15 cellular contexts compared by ENCODE assay signal in genomic region chr5:178212241-178213002, GRCh38. TPM values are rescaled to one million over a fixed set of nuclear protein-coding genes. Genes with fewer than 3 reads are reported as not detected.
A peak's percentile ranks its signal among the peaks of the same experiment; 100 is the strongest.
DNase-seq lines count a peak whose midpoint lies in the region; ATAC-seq, FAIRE-seq and TF ChIP-seq lines count a peak whose summit lies in the region.
"Had no signal": no experiment of that assay in that cellular context is flagged by ENCODE, and none has a peak within 500 bp of the region (broad histone marks: within the 10 kb centered on the region; RNA-seq: fewer than 3 reads in every experiment).

No MANE protein-coding gene starts in this region.

- 83% methylated on average over 3 of the region's 3 CpGs for WGBS in K562 (ENCODE audit: insufficient coverage, low coverage, missing lambda C conversion rate)

- H3K4me3 ChIP-seq in K562 (no peak overlapping the region), gastrocnemius medialis (no peak overlapping the region)
- H3K4me3 ChIP-seq: esophagus muscularis mucosa had no signal

- H3K36me3 ChIP-seq in K562 (ENCODE audit: control insufficient read depth, insufficient read depth, low read length) (peaks cover 99% of the 10 kb centered on the region), gastrocnemius medialis (peaks cover 5 to 100% of the 10 kb centered on the region in 2 donors)

- H3K4me3 Mint-ChIP-seq in activated T-cell treated with anti-CD3 and anti-CD28 coated beads, Interleukin-2, amount 50 U/mL, for 72 hours, result no peak overlapping the region
- H3K4me3 Mint-ChIP-seq: activated B cell treated with CpG ODN at 0.5 μM for 24 hours; central memory CD8-positive, alpha-beta T cell had no signal

- POLR2A ChIA-PET in K562 (lab: Yijun Ruan, JAX), result interaction anchor here (0.6 to 12.7 kb wide), 11 partner anchors 8 to 1211 kb away, joined by 3 to 162 read pairs (median 4); partner anchors contain the start of genes HNRNPAB and PHYKPL

- no peak for DNase-seq in activated T-cell treated with anti-CD3 and anti-CD28 coated beads, Interleukin-2, amount 50 U/mL, for 72 hours
- DNase-seq in activated T-cell treated with anti-CD3 and anti-CD28 coated beads for 4 hours (no peak), NAMALWA (ENCODE audit: low spot score) (peak; percentile 41), K562 (ENCODE audit: extremely low read depth in 1 of 4, low spot score in 3 of 4) (no peak), gastrocnemius medialis (no peak), NCI-H2029 treated with DMSO at 0.1 percent for 48 hours (lab: John Stamatoyannopoulos, UW) (no peak), NCI-H446 (lab: John Stamatoyannopoulos, UW) (no peak)
- DNase-seq in activated CD4-positive, alpha-beta T cell treated with anti-CD3 and anti-CD28 coated beads, Interleukin-2, amount 50 U/mL, for 48 hours, result no peak
- DNase-seq: activated B cell treated with CpG ODN at 0.5 μM for 24 hours; activated effector memory CD4-positive, alpha-beta T cell treated with Interleukin-2 at 50 U/mL for 16 hours; NCI-H1694; stimulated activated CD4-positive, alpha-beta T cell treated with anti-CD3 and anti-CD28 coated beads, Interleukin-4, amount 100 ng/mL, for 1 hour; stimulated activated naive CD4-positive, alpha-beta T cell had no signal

- no peak overlapping the region for H2AFZ ChIP-seq in K562 (ENCODE audit: low read depth, low read length)

- H3K4me1 Mint-ChIP-seq in activated T-cell treated with anti-CD3 and anti-CD28 coated beads, Interleukin-2, amount 50 U/mL, for 72 hours (ENCODE audit: low read depth), result peaks cover 53% of the 10 kb centered on the region

- H3K9ac ChIP-seq in K562 (ENCODE audit: insufficient read depth in 1 of 2, low read depth in 2 of 2, low read length in 2 of 2), result peak overlapping the region in 1 of 2 experiments; percentile 18; a peak in 1 of 4 replicates

- TF ChIP-seq POLR2A in K562 (conservative IDR thresholded peaks at IDR 0.05), result peak; percentile 71
- TF ChIP-seq POLR2A in gastrocnemius medialis (IDR thresholded peaks at IDR 0.05), result no peak

- H4K20me1 ChIP-seq in K562 (replicated peaks; ENCODE audit: control insufficient read depth, insufficient read depth, low read length), result peaks cover 54% of the 10 kb centered on the region

- peaks cover 7 to 21% of the 10 kb centered on the region in 2 experiments; a peak in 4 of 5 replicates for H3K4me1 ChIP-seq in K562 (replicated peaks in 1 of 2; ENCODE audit: control insufficient read depth in 2 of 2, insufficient read depth in 2 of 2, low read length in 2 of 2)
- peaks cover 15 to 24% of the 10 kb centered on the region in 2 donors for H3K4me1 ChIP-seq in gastrocnemius medialis

- in situ Hi-C loops in K562 (cut with MboI) (no loop called here), gastrocnemius medialis (cut with MboI; ENCODE audit: low sequenced_read_pairs in 4 of 4) (no loop called here)

- H3K27me3 Mint-ChIP-seq in activated T-cell treated with anti-CD3 and anti-CD28 coated beads, Interleukin-2, amount 50 U/mL, for 72 hours (ENCODE audit: low read depth), result no peaks in the 10 kb centered on the region
- H3K27me3 Mint-ChIP-seq: activated B cell treated with CpG ODN at 0.5 μM for 24 hours; central memory CD8-positive, alpha-beta T cell had no signal

- peaks cover 14 to 49% of the 10 kb centered on the region in 2 donors for H3K36me3 Mint-ChIP-seq in activated T-cell treated with anti-CD3 and anti-CD28 coated beads, Interleukin-2, amount 50 U/mL, for 72 hours (ENCODE audit: insufficient read depth in 2 of 2)

- no peak for TF ChIP-seq CTCF in K562 (IDR thresholded peaks at IDR 0.05 in 2 of 3, conservative IDR thresholded peaks at IDR 0.05 in 1 of 3; ENCODE audit: insufficient read depth in 2 of 3, low read depth in 1 of 3, low read length in 3 of 3)
- no peak for TF ChIP-seq CTCF in gastrocnemius medialis (IDR thresholded peaks at IDR 0.05 in 4 of 5, conservative IDR thresholded peaks at IDR 0.05 in 1 of 5)

- H3K79me2 ChIP-seq in K562 (ENCODE audit: control insufficient read depth, insufficient read depth, low read length), result peaks cover 25% of the 10 kb centered on the region

- peak in 1 of 2 donors; percentile 4 for ATAC-seq in activated T-cell treated with anti-CD3 and anti-CD28 coated beads, Interleukin-2, amount 50 U/mL, for 72 hours (replicated peaks in 1 of 2)
- ATAC-seq in K562 (peak; percentile 15), gastrocnemius medialis (peak in 1 of 2 donors; percentile 13)

- peak overlapping the region; percentile 89 for H3K27ac Mint-ChIP-seq in activated T-cell treated with anti-CD3 and anti-CD28 coated beads, Interleukin-2, amount 50 U/mL, for 72 hours

- H3K9me3 Mint-ChIP-seq in activated T-cell treated with anti-CD3 and anti-CD28 coated beads, Interleukin-2, amount 50 U/mL, for 72 hours, result no peaks in the 10 kb centered on the region
- H3K9me3 Mint-ChIP-seq: activated B cell treated with CpG ODN at 0.5 μM for 24 hours; central memory CD8-positive, alpha-beta T cell had no signal

- H3K27me3 ChIP-seq in K562 (ENCODE audit: control insufficient read depth in 2 of 2, insufficient read depth in 2 of 2, low read length in 2 of 2), result no peaks in the 10 kb centered on the region
- no peaks in the 10 kb centered on the region for H3K27me3 ChIP-seq in gastrocnemius medialis
- H3K27me3 ChIP-seq: esophagus muscularis mucosa had no signal

- H3K9me3 ChIP-seq in K562 (replicated peaks; ENCODE audit: control insufficient read depth, insufficient read depth, low read depth, low read length) (no peaks in the 10 kb centered on the region), gastrocnemius medialis (no peaks in the 10 kb centered on the region)
- H3K9me3 ChIP-seq: esophagus muscularis mucosa had no signal

- peaks cover 4% of the 10 kb centered on the region for H3K9me1 ChIP-seq in K562 (ENCODE audit: control insufficient read depth, insufficient read depth, low read length)

- H3K27ac ChIP-seq in K562 (ENCODE audit: extremely low read depth, low read depth, low read length) (peak overlapping the region; percentile 36; the same call in 2 of the 3 replicates), gastrocnemius medialis (peak overlapping the region; percentile 6 to 72 (median 36))
- H3K27ac ChIP-seq: esophagus muscularis mucosa had no signal

- CTCF ChIA-PET in K562 (lab: Yijun Ruan, JAX; ENCODE audit: low intra/inter-chr PET ratio), result no interaction called here

- intact Hi-C loops in K562 (cut with micrococcal nuclease), result no loop called here
- intact Hi-C loops in gastrocnemius medialis (cut with DNase I; ENCODE audit: low total_unique reads), result no loop called here

- no peak for FAIRE-seq in K562 (lab: Jason Lieb, UNC)

- TF ChIP-seq EP300 in K562 (IDR thresholded peaks at IDR 0.05; ENCODE audit: low read length), result no peak

- no peak for TF ChIP-seq RAD21 in K562 (CRISPR knock-in tag; conservative IDR thresholded peaks at IDR 0.05 in 1 of 2, IDR thresholded peaks at IDR 0.05 in 1 of 2)

- BruUV-seq in K562 (replicated peaks; lab: Mats Ljungman, UMichigan), result no TSS peak

- H3K4me2 ChIP-seq in K562 (ENCODE audit: insufficient read depth, low read length), result no peak overlapping the region

RNA-seq across cellular contexts. Expression of gene HNRNPAB, which starts 8.1 kb away (rescaled TPM):
- 100 to 1,000 TPM; 196 to 232 TPM for total RNA-seq in activated T-cell treated with anti-CD3 and anti-CD28 coated beads, Interleukin-2, amount 50 U/mL, for 72 hours
- total RNA-seq in K562 (2011; cell fraction: chromatin; rRNA removed; ENCODE audit: low replicate concordance), result 107 and 112 TPM in 2 replicates
- 50.4 and 55.9 TPM in 2 replicates for total RNA-seq in K562 (2011; cell fraction: nucleolus; rRNA removed)
- total RNA-seq in K562 (2011; cell fraction: nucleoplasm; rRNA removed), result 93.1 and 119 TPM in 2 replicates
- total RNA-seq in K562 (2014; rRNA removed), result 236 and 251 TPM in 2 replicates
- total RNA-seq in K562 (2014; rRNA removed; fragmentation: Illumina TruSeq; extraction: Trizol), result 193 and 210 TPM in 2 replicates
- 213 and 223 TPM in 2 replicates for total RNA-seq in K562 (2015; rRNA removed; fragmentation: Illumina TruSeq; extraction: Trizol)
- 299 and 351 TPM in 2 replicates for total RNA-seq in K562 (2021)
- 160 and 253 TPM in 2 replicates for polyA plus RNA-seq in K562 (2011; rRNA removed)
- polyA plus RNA-seq in K562 (2011; cell fraction: cytosol; rRNA removed), result 229 and 236 TPM in 2 replicates
- polyA plus RNA-seq in K562 (2011; cell fraction: nucleus; rRNA removed), result 131 TPM in 2 replicates
- 175 and 305 TPM in 2 replicates for polyA plus RNA-seq in K562 (2012)
- 284 and 307 TPM in 2 replicates for polyA plus RNA-seq in K562 (2014; fragmentation: Illumina TruSeq; extraction: Trizol)
- polyA plus RNA-seq in K562 (2014; fragmentation: Nextera tagmentation; extraction: Ambion mirVana), result 10 to 100 TPM; 34.6 to 44.7 TPM
- 404 and 425 TPM in 2 replicates for polyA plus RNA-seq in K562 (2014; rRNA removed)
- polyA minus RNA-seq in K562 (2011; rRNA and poly(A)+ RNA removed), result 75.6 and 103 TPM in 2 replicates
- polyA minus RNA-seq in K562 (2011; cell fraction: cytosol; rRNA and poly(A)+ RNA removed), result 69.1 and 82.2 TPM in 2 replicates
- 31.9 and 48.4 TPM in 2 replicates for polyA minus RNA-seq in K562 (2011; cell fraction: nucleus; rRNA and poly(A)+ RNA removed)
- total RNA-seq in gastrocnemius medialis, result 100 to 1,000 TPM in 2 of 4 donors, 10 to 100 TPM in 2; 84.2 to 117 (median 106) TPM

RNA-seq across cellular contexts. Expression of gene PHYKPL, which starts 20.2 kb away (rescaled TPM):
- 10 to 100 TPM; 81.7 to 89.7 TPM for total RNA-seq in activated T-cell treated with anti-CD3 and anti-CD28 coated beads, Interleukin-2, amount 50 U/mL, for 72 hours
- total RNA-seq in K562 (2011; cell fraction: chromatin; rRNA removed; ENCODE audit: low replicate concordance), result 203 and 378 TPM in 2 replicates
- 205 and 217 TPM in 2 replicates for total RNA-seq in K562 (2011; cell fraction: nucleolus; rRNA removed)
- 219 and 287 TPM in 2 replicates for total RNA-seq in K562 (2011; cell fraction: nucleoplasm; rRNA removed)
- total RNA-seq in K562 (2014; rRNA removed), result 18.6 and 21.6 TPM in 2 replicates
- 13.9 and 18.4 TPM in 2 replicates for total RNA-seq in K562 (2014; rRNA removed; fragmentation: Illumina TruSeq; extraction: Trizol)
- 16.7 and 17.1 TPM in 2 replicates for total RNA-seq in K562 (2015; rRNA removed; fragmentation: Illumina TruSeq; extraction: Trizol)
- 34.0 and 34.7 TPM in 2 replicates for total RNA-seq in K562 (2021)
- polyA plus RNA-seq in K562 (2011; rRNA removed), result 25.6 and 40.7 TPM in 2 replicates
- 18.3 and 25.8 TPM in 2 replicates for polyA plus RNA-seq in K562 (2011; cell fraction: cytosol; rRNA removed)
- polyA plus RNA-seq in K562 (2011; cell fraction: nucleus; rRNA removed), result 126 and 156 TPM in 2 replicates
- polyA plus RNA-seq in K562 (2012), result 19.8 and 52.3 TPM in 2 replicates
- polyA plus RNA-seq in K562 (2014; fragmentation: Illumina TruSeq; extraction: Trizol), result 19.6 and 20.1 TPM in 2 replicates
- 1 to 10 TPM; 4.7 to 6.5 TPM for polyA plus RNA-seq in K562 (2014; fragmentation: Nextera tagmentation; extraction: Ambion mirVana)
- 31.9 and 32.0 TPM in 2 replicates for polyA plus RNA-seq in K562 (2014; rRNA removed)
- polyA minus RNA-seq in K562 (2011; rRNA and poly(A)+ RNA removed), result 33.9 and 36.4 TPM in 2 replicates
- 9.2 and 15.5 TPM in 2 replicates for polyA minus RNA-seq in K562 (2011; cell fraction: cytosol; rRNA and poly(A)+ RNA removed)
- 71.5 and 72.2 TPM in 2 replicates for polyA minus RNA-seq in K562 (2011; cell fraction: nucleus; rRNA and poly(A)+ RNA removed)
- total RNA-seq in gastrocnemius medialis, result 10 to 100 TPM; 25.0 to 54.6 (median 33.7) TPM

RNA-seq across cellular contexts. Expression of gene GMCL2, which starts 25.3 kb away (rescaled TPM):
- total RNA-seq in activated T-cell treated with anti-CD3 and anti-CD28 coated beads, Interleukin-2, amount 50 U/mL, for 72 hours, result not detected
- 0.14 TPM in 1 of 2 replicates, not detected in the other for total RNA-seq in K562 (2011; cell fraction: chromatin; rRNA removed; ENCODE audit: low replicate concordance)
- not detected in 2 replicates for total RNA-seq in K562 (2011; cell fraction: nucleolus; rRNA removed)
- total RNA-seq in K562 (2011; cell fraction: nucleoplasm; rRNA removed), result not detected in 2 replicates
- total RNA-seq in K562 (2014; rRNA removed) (not detected in 2 replicates), K562 (2014; rRNA removed; fragmentation: Illumina TruSeq; extraction: Trizol) (0.04 TPM in 1 of 2 replicates, not detected in the other), K562 (2015; rRNA removed; fragmentation: Illumina TruSeq; extraction: Trizol) (not detected in 2 replicates), K562 (2021) (not detected in 2 replicates), gastrocnemius medialis (not detected)
- polyA plus RNA-seq in K562 (2011; rRNA removed) (0.03 TPM in 1 of 2 replicates, not detected in the other), K562 (2014; fragmentation: Illumina TruSeq; extraction: Trizol) (not detected in 2 replicates), K562 (2014; fragmentation: Nextera tagmentation; extraction: Ambion mirVana) (not detected), K562 (2014; rRNA removed) (not detected in 2 replicates)
- polyA plus RNA-seq in K562 (2011; cell fraction: cytosol; rRNA removed), result not detected in 2 replicates
- polyA plus RNA-seq in K562 (2011; cell fraction: nucleus; rRNA removed), result not detected in 2 replicates
- not detected in 2 replicates for polyA plus RNA-seq in K562 (2012)
- polyA minus RNA-seq in K562 (2011; rRNA and poly(A)+ RNA removed), result 0.06 TPM in 1 of 2 replicates, not detected in the other
- not detected in 2 replicates for polyA minus RNA-seq in K562 (2011; cell fraction: cytosol; rRNA and poly(A)+ RNA removed)
- polyA minus RNA-seq in K562 (2011; cell fraction: nucleus; rRNA and poly(A)+ RNA removed), result not detected in 2 replicates
- total RNA-seq: activated B cell treated with CpG ODN at 0.5 μM for 24 hours, esophagus muscularis mucosa had no signal

RNA-seq across cellular contexts. Expression of gene NHP2, which starts 58.7 kb away (rescaled TPM):
- 100 to 1,000 TPM; 112 to 122 TPM for total RNA-seq in activated T-cell treated with anti-CD3 and anti-CD28 coated beads, Interleukin-2, amount 50 U/mL, for 72 hours
- total RNA-seq in K562 (2011; cell fraction: chromatin; rRNA removed; ENCODE audit: low replicate concordance), result 43.3 and 92.9 TPM in 2 replicates
- 96.6 and 97.4 TPM in 2 replicates for total RNA-seq in K562 (2011; cell fraction: nucleolus; rRNA removed)
- total RNA-seq in K562 (2011; cell fraction: nucleoplasm; rRNA removed), result 76.8 and 91.9 TPM in 2 replicates
- total RNA-seq in K562 (2014; rRNA removed) (559 and 622 TPM in 2 replicates), K562 (2014; rRNA removed; fragmentation: Illumina TruSeq; extraction: Trizol) (128 and 144 TPM in 2 replicates), K562 (2015; rRNA removed; fragmentation: Illumina TruSeq; extraction: Trizol) (255 and 258 TPM in 2 replicates), K562 (2021) (304 and 309 TPM in 2 replicates), gastrocnemius medialis (100 to 1,000 TPM; 157 to 261 (median 241) TPM)
- polyA plus RNA-seq in K562 (2011; rRNA removed) (140 and 146 TPM in 2 replicates), K562 (2014; fragmentation: Illumina TruSeq; extraction: Trizol) (143 and 312 TPM in 2 replicates), K562 (2014; fragmentation: Nextera tagmentation; extraction: Ambion mirVana) (100 to 1,000 TPM in 1 of 2 experiments, 10 to 100 TPM in 1; 52.8 to 124 TPM), K562 (2014; rRNA removed) (302 and 369 TPM in 2 replicates)
- 191 and 212 TPM in 2 replicates for polyA plus RNA-seq in K562 (2011; cell fraction: cytosol; rRNA removed)
- polyA plus RNA-seq in K562 (2011; cell fraction: nucleus; rRNA removed), result 106 and 110 TPM in 2 replicates
- 178 and 294 TPM in 2 replicates for polyA plus RNA-seq in K562 (2012)
- 66.3 and 75.7 TPM in 2 replicates for polyA minus RNA-seq in K562 (2011; rRNA and poly(A)+ RNA removed)
- polyA minus RNA-seq in K562 (2011; cell fraction: cytosol; rRNA and poly(A)+ RNA removed), result 79.6 and 136 TPM in 2 replicates
- polyA minus RNA-seq in K562 (2011; cell fraction: nucleus; rRNA and poly(A)+ RNA removed), result 44.0 and 63.9 TPM in 2 replicates
